Comparison of ENCODE assay signal across 1 cellular context in genomic region chr9:104922748-104923147, GRCh38.
TF ChIP-seq lines count a peak whose summit lies in the region.

No MANE protein-coding gene starts in this region.

TF ChIP-seq in K562, 482 proteins besides CTCF, POLR2A, EP300 and RAD21:
- peak; percentile 34; the same call in 1 of the 2 replicates for TF ChIP-seq ZNF175 (CRISPR knock-in tag; IDR thresholded peaks at IDR 0.05; ENCODE audit: low read depth)
